Comparison of ENCODE assay signal across 1 cellular context in the genomic region with DNA sequence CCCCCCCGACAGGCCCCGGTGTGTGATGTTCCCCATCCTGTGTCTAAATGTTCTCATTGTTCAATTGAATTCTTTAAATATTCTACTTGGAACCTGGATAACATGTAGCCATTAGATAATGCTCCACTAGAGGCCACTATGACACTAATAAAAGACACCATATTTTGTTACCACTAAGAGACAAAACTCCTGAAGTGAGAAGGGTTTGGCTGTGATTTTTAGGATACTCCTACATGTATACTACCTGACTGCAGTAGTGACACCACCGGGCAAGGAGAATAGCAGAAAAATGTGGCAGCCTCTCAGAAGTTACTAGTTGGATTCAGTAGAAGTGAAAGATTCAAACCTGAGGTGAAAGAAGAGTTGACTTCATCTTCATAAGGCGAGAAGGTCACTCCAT.
TF ChIP-seq lines count a peak whose summit lies in the region.

No MANE protein-coding gene starts in this region.

TF ChIP-seq in GM23338, 12 proteins besides CTCF, POLR2A, EP300 and RAD21 (continued from another document):
- TF ChIP-seq ZNF114 (CRISPR knock-in tag; IDR thresholded peaks at IDR 0.05) (no peak), NANOG (IDR thresholded peaks at IDR 0.05; ENCODE audit: borderline replicate concordance) (no peak)
